Comparison of ENCODE assay signal across 16 cellular contexts in the genomic region with DNA sequence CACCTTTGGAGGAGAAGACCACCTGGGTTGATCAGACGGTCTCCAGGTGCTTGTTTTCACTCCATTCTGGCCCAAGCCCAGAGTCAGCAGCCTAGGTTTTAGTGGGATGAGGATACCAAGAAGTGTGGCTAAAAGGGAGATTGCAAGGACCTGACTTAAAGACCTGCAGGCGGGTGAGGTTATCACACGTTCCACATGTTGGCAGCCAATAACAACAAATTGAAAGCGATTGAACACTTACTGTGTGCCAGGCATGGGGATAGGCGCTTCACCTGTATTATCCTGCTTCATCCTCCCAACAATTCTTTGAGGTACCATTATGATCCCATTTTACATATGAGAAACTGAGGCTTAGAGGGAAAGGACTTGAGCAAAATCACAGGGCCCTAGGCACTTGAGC. TPM values are rescaled to one million over a fixed set of nuclear protein-coding genes. Genes with fewer than 3 reads are reported as not detected.
A peak's percentile ranks its signal among the peaks of the same experiment; 100 is the strongest.
DNase-seq lines count a peak whose midpoint lies in the region; ATAC-seq lines count a peak whose summit lies in the region.
"Had no signal": no experiment of that assay in that cellular context is flagged by ENCODE, and none has a peak within 500 bp of the region (broad histone marks: within the 10 kb centered on the region; RNA-seq: fewer than 3 reads in every experiment).

No MANE protein-coding gene starts in this region.

- no peak for DNase-seq in stimulated activated naive CD8-positive, alpha-beta T cell treated with anti-CD3 and anti-CD28 coated beads, Interleukin-15, Interleukin-2, amounts not matched to agents 100 U/mL and 50 U/mL, for 24 hours
- no peak for DNase-seq in activated T-helper 1 cell treated with anti-CD3 and anti-CD28 coated beads, Interleukin-12 subunit alpha, Interleukin-12 subunit beta, Interleukin-2, Interleukin-4 antibody, amounts not matched to agents 30 ng/mL and 10 ng/mL and 1 ng/mL, durations not matched to agents 14 hours and 24 hours and 36 hours (ENCODE audit: low spot score)
- peak; percentile 55 for DNase-seq in glomerular visceral epithelial cell (ENCODE audit: extremely low spot score)
- DNase-seq in hypothalamus (lab: John Stamatoyannopoulos, UW), result no peak
- DNase-seq in left lobe of liver (ENCODE audit: low spot score), result no peak
- DNase-seq: caudate nucleus; esophagus squamous epithelium; HCEC 1CT; NCI-H1105; NCI-H510A; psoas muscle; stimulated activated CD4-positive, alpha-beta T cell treated with anti-CD3 and anti-CD28 coated beads, Interleukin-2, amount 100 ng/mL, for 24 hours had no signal

- no peaks in the 10 kb centered on the region for H3K9me3 Mint-ChIP-seq in stimulated activated naive CD8-positive, alpha-beta T cell treated with anti-CD3 and anti-CD28 coated beads, Interleukin-15, Interleukin-2, amounts not matched to agents 100 ng/mL and 50 ng/mL, for 24 hours
- no peaks in the 10 kb centered on the region for H3K9me3 Mint-ChIP-seq in activated T-helper 1 cell treated with anti-CD3 and anti-CD28 coated beads, Interleukin-12 subunit alpha, Interleukin-12 subunit beta, Interleukin-2, Interleukin-4 antibody, amounts not matched to agents 30 ng/mL and 10 ng/mL and 1 ng/mL, durations not matched to agents 14 hours and 24 hours and 36 hours

- no peak for ATAC-seq in stimulated activated naive CD8-positive, alpha-beta T cell treated with anti-CD3 and anti-CD28 coated beads, Interleukin-15, Interleukin-2, amounts not matched to agents 100 U/mL and 50 U/mL, for 24 hours
- ATAC-seq in GM18909 (IDR thresholded peaks at IDR 0.05; ENCODE audit: poor library complexity, unreplicated experiment) (no peak), left lobe of liver (no peak), HG03520 (IDR thresholded peaks at IDR 0.05; ENCODE audit: unreplicated experiment) (no peak)
- ATAC-seq: psoas muscle, Right ventricle myocardium inferior had no signal

- H3K27me3 Mint-ChIP-seq in stimulated activated naive CD8-positive, alpha-beta T cell treated with anti-CD3 and anti-CD28 coated beads, Interleukin-15, Interleukin-2, amounts not matched to agents 100 ng/mL and 50 ng/mL, for 24 hours, result no peaks in the 10 kb centered on the region
- H3K27me3 Mint-ChIP-seq in activated T-helper 1 cell treated with anti-CD3 and anti-CD28 coated beads, Interleukin-12 subunit alpha, Interleukin-12 subunit beta, Interleukin-2, Interleukin-4 antibody, amounts not matched to agents 30 ng/mL and 10 ng/mL and 1 ng/mL, durations not matched to agents 14 hours and 24 hours and 36 hours (ENCODE audit: insufficient read depth), result no peaks in the 10 kb centered on the region

- H3K4me3 Mint-ChIP-seq in stimulated activated naive CD8-positive, alpha-beta T cell treated with anti-CD3 and anti-CD28 coated beads, Interleukin-15, Interleukin-2, amounts not matched to agents 100 ng/mL and 50 ng/mL, for 24 hours, result peak overlapping the region; percentile 84
- peak overlapping the region; percentile 93 for H3K4me3 Mint-ChIP-seq in activated T-helper 1 cell treated with anti-CD3 and anti-CD28 coated beads, Interleukin-12 subunit alpha, Interleukin-12 subunit beta, Interleukin-2, Interleukin-4 antibody, amounts not matched to agents 30 ng/mL and 10 ng/mL and 1 ng/mL, durations not matched to agents 14 hours and 24 hours and 36 hours

- intact Hi-C loops in activated T-helper 1 cell treated with anti-CD3 and anti-CD28 coated beads, Interleukin-12 subunit alpha, Interleukin-12 subunit beta, Interleukin-2, Interleukin-4 antibody, amounts not matched to agents 30 ng/mL and 10 ng/mL and 1 ng/mL, durations not matched to agents 14 hours and 24 hours and 36 hours (cut with micrococcal nuclease), result loop anchor here (1.0 to 2.0 kb wide), 4 partner anchors 9 to 220 kb away; no protein-coding TSS in a partner anchor

- H3K36me3 Mint-ChIP-seq in stimulated activated naive CD8-positive, alpha-beta T cell treated with anti-CD3 and anti-CD28 coated beads, Interleukin-15, Interleukin-2, amounts not matched to agents 100 ng/mL and 50 ng/mL, for 24 hours (ENCODE audit: low read depth), result peaks cover 29% of the 10 kb centered on the region
- peaks cover 35% of the 10 kb centered on the region for H3K36me3 Mint-ChIP-seq in activated T-helper 1 cell treated with anti-CD3 and anti-CD28 coated beads, Interleukin-12 subunit alpha, Interleukin-12 subunit beta, Interleukin-2, Interleukin-4 antibody, amounts not matched to agents 30 ng/mL and 10 ng/mL and 1 ng/mL, durations not matched to agents 14 hours and 24 hours and 36 hours (ENCODE audit: low read depth)

- peaks cover 78% of the 10 kb centered on the region for H3K4me1 Mint-ChIP-seq in stimulated activated naive CD8-positive, alpha-beta T cell treated with anti-CD3 and anti-CD28 coated beads, Interleukin-15, Interleukin-2, amounts not matched to agents 100 ng/mL and 50 ng/mL, for 24 hours (ENCODE audit: low read depth)
- H3K4me1 Mint-ChIP-seq in activated T-helper 1 cell treated with anti-CD3 and anti-CD28 coated beads, Interleukin-12 subunit alpha, Interleukin-12 subunit beta, Interleukin-2, Interleukin-4 antibody, amounts not matched to agents 30 ng/mL and 10 ng/mL and 1 ng/mL, durations not matched to agents 14 hours and 24 hours and 36 hours (ENCODE audit: low read depth), result peaks cover 63% of the 10 kb centered on the region

- H3K27ac Mint-ChIP-seq in stimulated activated naive CD8-positive, alpha-beta T cell treated with anti-CD3 and anti-CD28 coated beads, Interleukin-15, Interleukin-2, amounts not matched to agents 100 ng/mL and 50 ng/mL, for 24 hours, result peak overlapping the region; percentile 73
- peak overlapping the region; percentile 95 for H3K27ac Mint-ChIP-seq in activated T-helper 1 cell treated with anti-CD3 and anti-CD28 coated beads, Interleukin-12 subunit alpha, Interleukin-12 subunit beta, Interleukin-2, Interleukin-4 antibody, amounts not matched to agents 30 ng/mL and 10 ng/mL and 1 ng/mL, durations not matched to agents 14 hours and 24 hours and 36 hours

RNA-seq across cellular contexts. Expression of gene ARL4C, which starts 5.0 kb away (rescaled TPM):
- total RNA-seq in activated T-helper 1 cell treated with anti-CD3 and anti-CD28 coated beads, Interleukin-12 subunit alpha, Interleukin-12 subunit beta, Interleukin-2, Interleukin-4 antibody, amounts not matched to agents 30 ng/mL and 10 ng/mL and 1 ng/mL, durations not matched to agents 14 hours and 24 hours and 36 hours, result 66.3 and 68.5 TPM in 2 replicates
- total RNA-seq in left lobe of liver, result 3.0 TPM

Comparison
In these comparisons a context has a peak if more than half of its experiments do, and no peak if none do; other contexts are left out.
1. RNA of gene ARL4C, which starts 5.0 kb away (total RNA-seq): 66.3 to 68.5 TPM in activated T-helper 1 cell treated with anti-CD3 and anti-CD28 coated beads, Interleukin-12 subunit alpha, Interleukin-12 subunit beta, Interleukin-2, Interleukin-4 antibody, amounts not matched to agents 30 ng/mL and 10 ng/mL and 1 ng/mL, durations not matched to agents 14 hours and 24 hours and 36 hours; 3.0 TPM in left lobe of liver (single experiment); every median in the first group is over 10 times any median in the second.